In the genomic region with DNA sequence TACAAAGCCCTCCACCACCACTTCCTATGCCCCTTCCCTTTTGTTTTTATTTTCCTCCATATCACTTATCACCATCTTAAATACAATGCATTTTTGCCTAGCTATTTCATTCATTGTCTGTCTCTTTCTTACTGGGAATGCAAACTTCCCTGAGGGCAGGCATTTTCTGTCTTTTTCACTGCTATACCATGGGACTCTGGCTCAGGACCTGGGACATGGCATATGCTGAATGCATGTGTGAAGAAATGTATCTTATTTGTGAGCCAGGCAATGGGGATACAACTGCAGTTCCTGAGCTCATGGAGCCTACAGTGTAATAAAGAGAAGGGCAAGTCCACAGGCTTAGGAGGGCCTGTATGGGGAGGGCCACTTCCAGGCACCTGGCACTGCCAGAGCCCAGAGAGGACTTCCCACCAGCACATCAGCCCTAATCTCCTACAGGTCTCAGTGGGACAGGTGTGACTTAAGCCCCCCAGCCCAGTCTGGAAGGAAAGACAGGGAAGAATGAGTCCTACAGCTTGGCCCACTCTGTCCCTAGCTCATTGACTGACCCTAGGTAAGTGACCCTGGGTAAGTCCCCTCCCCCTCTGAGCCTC, we compare ENCODE assay signal across 19 cellular contexts. TPM values are rescaled to one million over a fixed set of nuclear protein-coding genes. Genes with fewer than 3 reads are reported as not detected.
"Had no signal": no experiment of that assay in that cellular context is flagged by ENCODE, and none has a peak within 500 bp of the region (broad histone marks: within the 10 kb centered on the region; RNA-seq: fewer than 3 reads in every experiment).

No MANE protein-coding gene starts in this region.

- H3K27ac ChIP-seq: ascending aorta, hepatocyte, SJCRH30 had no signal

- H3K9me3 ChIP-seq: ascending aorta, SJCRH30, tibial nerve had no signal

- H3K36me3 ChIP-seq: SJCRH30 had no signal

- H3K4me3 ChIP-seq: ascending aorta, hepatocyte, SJCRH30, tibial nerve had no signal

- H3K4me1 ChIP-seq: ascending aorta, SJCRH30 had no signal

- FAIRE-seq: bronchial epithelial cell, endometrium had no signal

- H3K27me3 ChIP-seq: ascending aorta, hepatocyte, SJCRH30, tibial nerve had no signal

- ATAC-seq: activated CD8-positive, alpha-beta T cell treated with anti-CD3 and anti-CD28 coated beads, Interleukin-2, amount 10 ng/mL, durations not matched to agents 7 days and 5 days; activated T-cell treated with anti-CD3 and anti-CD28 coated beads, Interleukin-2, amount 50 U/mL, for 72 hours; esophagus mucosa; left ventricle myocardium superior; sciatic nerve; T-helper 17 cell had no signal

- DNase-seq: activated CD4-positive, alpha-beta T cell treated with anti-CD3 and anti-CD28 coated beads for 48 hours; activated CD8-positive, alpha-beta memory T cell treated with anti-CD3 and anti-CD28 coated beads, Interleukin-2, amount 50 U/mL, for 4 hours; activated CD8-positive, alpha-beta T cell treated with anti-CD3 and anti-CD28 coated beads, Interleukin-2, amount 10 ng/mL, durations not matched to agents 7 days and 5 days; activated T-cell treated with anti-CD3 and anti-CD28 coated beads, Interleukin-2, amount 50 U/mL, for 72 hours; left ventricle myocardium superior; SJCRH30; stimulated activated CD4-positive, alpha-beta T cell treated with anti-CD3 and anti-CD28 coated beads, Interleukin-1b, Interleukin-23, amount 100 ng/mL, for 48 hours; T-helper 17 cell had no signal

RNA-seq across cellular contexts. Expression of gene MDFI, which starts 53.9 kb away (rescaled TPM):
- total RNA-seq: activated CD8-positive, alpha-beta T cell treated with anti-CD3 and anti-CD28 coated beads, Interleukin-2, amount 10 ng/mL, durations not matched to agents 7 days and 5 days; activated T-cell treated with anti-CD3 and anti-CD28 coated beads, Interleukin-2, amount 50 U/mL, for 72 hours; T-helper 17 cell had no signal

RNA-seq across cellular contexts. Expression of gene PGC, which starts 55.0 kb away (rescaled TPM):
- total RNA-seq: activated CD8-positive, alpha-beta T cell treated with anti-CD3 and anti-CD28 coated beads, Interleukin-2, amount 10 ng/mL, durations not matched to agents 7 days and 5 days; activated T-cell treated with anti-CD3 and anti-CD28 coated beads, Interleukin-2, amount 50 U/mL, for 72 hours; bronchial epithelial cell; esophagus mucosa; left ventricle myocardium superior; mesothelial cell of epicardium; neural crest cell; osteocyte; SJCRH30; T-helper 17 cell; tibial nerve had no signal
- polyA plus RNA-seq: keratinocyte had no signal
